1 cellular context compared by ENCODE assay signal in genomic region chr14:90272523-90272922, GRCh38.
TF ChIP-seq lines count a peak whose summit lies in the region.

No MANE protein-coding gene starts in this region.

TF ChIP-seq in HepG2, 621 proteins besides CTCF, POLR2A, EP300 and RAD21:
- TF ChIP-seq LCORL (IDR thresholded peaks at IDR 0.05) = no peak
- TF ChIP-seq LCORL (CRISPR knock-in tag; IDR thresholded peaks at IDR 0.05) = no peak
- TF ChIP-seq ZNF33A (CRISPR knock-in tag; IDR thresholded peaks at IDR 0.05; ENCODE audit: borderline replicate concordance) = no peak
- TF ChIP-seq ZNF225 (CRISPR knock-in tag; IDR thresholded peaks at IDR 0.05) = no peak
- TF ChIP-seq TFDP2 (CRISPR knock-in tag; IDR thresholded peaks at IDR 0.05) = no peak
- 0 out of 2 replicates have a peak, but pooled peaks have one; percentile 45 for TF ChIP-seq POLR2AphosphoS2 (IDR thresholded peaks at IDR 0.05; ENCODE audit: low read depth, low read length)
TF ChIP-seq in HepG2: peak in this region for 1.
